Comparison of ENCODE assay signal across 27 cellular contexts in the genomic region with DNA sequence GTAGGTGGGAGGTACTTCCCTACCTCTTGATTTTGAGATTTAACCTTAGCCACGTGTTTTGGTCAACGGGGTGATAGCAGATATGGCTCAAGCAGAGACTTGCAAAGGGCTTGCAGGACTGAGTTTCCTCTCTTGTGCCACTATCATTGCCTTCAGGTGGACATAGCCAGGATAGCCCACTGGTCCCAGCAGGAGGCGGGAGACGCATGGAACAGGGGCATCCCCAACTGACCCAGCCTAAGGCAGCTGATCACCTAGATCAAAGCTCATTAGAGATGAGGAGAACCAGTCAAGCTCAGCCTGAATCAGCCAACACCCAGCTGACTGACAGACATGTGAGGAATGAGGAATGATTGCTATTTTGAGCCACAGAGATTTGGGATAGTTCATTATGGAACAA.
"Had no signal": no experiment of that assay in that cellular context is flagged by ENCODE, and none has a peak within 500 bp of the region (broad histone marks: within the 10 kb centered on the region; RNA-seq: fewer than 3 reads in every experiment).

No MANE protein-coding gene starts in this region.

- ATAC-seq: left cardiac atrium; left lung; naive thymus-derived CD8-positive, alpha-beta T cell; psoas muscle; right cardiac atrium had no signal

- DNase-seq: dermis blood vessel endothelial cell; effector memory CD4-positive, alpha-beta T cell; hypothalamus; immature natural killer cell; left cardiac atrium; left lung; mammary epithelial cell; mesendoderm; naive thymus-derived CD8-positive, alpha-beta T cell; nephron progenitor cell; nucleus accumbens; ovary; posterior cingulate gyrus; psoas muscle; right cardiac atrium; small intestine; stimulated activated CD4-positive, alpha-beta T cell treated with anti-CD3 and anti-CD28 coated beads, Interleukin-12 subunit alpha, Interleukin-12 subunit beta, amount 100 ng/mL, for 4 hours; stimulated activated CD4-positive, alpha-beta T cell treated with anti-CD3 and anti-CD28 coated beads, Interleukin-1b, Interleukin-23, amount 100 ng/mL, for 48 hours; stimulated activated CD4-positive, alpha-beta T cell treated with anti-CD3 and anti-CD28 coated beads, Interleukin-4, amount 100 ng/mL, for 1 hour; stimulated activated CD8-positive, alpha-beta memory T cell treated with anti-CD3 and anti-CD28 coated beads, Interleukin-4, amount 100 ng/mL, for 48 hours; stimulated activated naive CD4-positive, alpha-beta T cell; stomach; thyroid gland had no signal

- FAIRE-seq: endometrium, frontal cortex, keratinocyte, small intestine had no signal

- H3K4me1 ChIP-seq: left lung, stomach had no signal

- H3K36me3 ChIP-seq: left lung, ovary, stomach, thyroid gland had no signal

- H3K4me3 ChIP-seq: coronary artery, left lung, ovary, psoas muscle, stomach, thyroid gland had no signal

- H3K9me3 ChIP-seq: ovary, psoas muscle, thyroid gland had no signal

- H3K27ac ChIP-seq: coronary artery, left lung, ovary, psoas muscle, stomach, thyroid gland had no signal

- H3K27me3 ChIP-seq: left lung, ovary, stomach, thyroid gland had no signal
